In the genomic region with DNA sequence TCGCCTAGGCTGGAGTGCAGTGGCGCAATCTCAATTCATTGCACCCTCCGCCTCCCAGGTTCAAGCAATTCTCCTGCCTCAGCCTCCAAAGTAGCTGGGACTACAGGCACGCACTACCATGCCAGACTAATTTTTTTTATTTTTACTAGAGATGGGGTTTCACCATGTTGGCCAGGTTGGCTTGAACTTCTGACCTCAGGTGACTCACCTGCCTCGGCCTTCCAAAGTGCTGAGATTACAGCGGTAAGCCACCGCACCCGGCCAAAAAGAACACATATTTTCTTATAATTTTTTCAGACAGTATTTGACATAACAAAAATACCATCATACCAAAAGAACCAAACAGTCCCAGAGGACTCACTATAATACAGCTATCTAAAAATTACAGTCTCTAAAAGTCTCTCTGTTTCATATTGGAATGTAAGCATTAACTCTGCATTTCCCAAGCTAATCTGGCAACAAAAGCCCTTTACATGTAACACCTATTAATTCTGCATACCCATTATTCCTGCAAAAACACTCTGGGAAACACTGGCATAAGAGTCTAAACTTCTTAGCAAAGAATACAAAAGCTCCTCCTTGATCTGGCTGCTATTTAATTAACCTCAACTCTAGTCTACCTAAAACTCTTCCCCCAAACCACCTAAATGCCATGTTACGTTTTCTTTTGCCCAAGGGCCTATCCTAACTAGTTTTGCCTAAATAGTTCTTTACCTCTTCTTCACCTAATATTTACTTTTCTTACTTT, we compare ENCODE assay signal across 20 cellular contexts. TPM values are rescaled to one million over a fixed set of nuclear protein-coding genes. Genes with fewer than 3 reads are reported as not detected.
DNase-seq lines count a peak whose midpoint lies in the region; ATAC-seq, FAIRE-seq and TF ChIP-seq lines count a peak whose summit lies in the region.
"Had no signal": no experiment of that assay in that cellular context is flagged by ENCODE, and none has a peak within 500 bp of the region (broad histone marks: within the 10 kb centered on the region; RNA-seq: fewer than 3 reads in every experiment).

No MANE protein-coding gene starts in this region.

- H3K36me3 ChIP-seq in HEK293 (ENCODE audit: control insufficient read depth in 2 of 2, insufficient read depth in 1 of 2, low read length in 2 of 2) (peaks cover 81 to 88% of the 10 kb centered on the region in 2 experiments), A673 (ENCODE audit: insufficient read depth, low read length, poor library complexity, severe bottlenecking) (peaks cover 79% of the 10 kb centered on the region)

- DNase-seq in A549 (ENCODE audit: low read depth in 1 of 2, low spot score in 1 of 2) (no peak), islet precursor cell (peak; percentile 54), A673 (ENCODE audit: low spot score) (no peak), ecto neural progenitor cell (ENCODE audit: low spot score) (no peak), SIG-M5 treated with dmso at 0.1 percent for 504 hours (lab: John Stamatoyannopoulos, UW; ENCODE audit: unreplicated experiment) (no peak), KG1 (lab: John Stamatoyannopoulos, UW) (no peak)
- no peak for DNase-seq in activated T-helper 1 cell treated with anti-CD3 and anti-CD28 coated beads, Interleukin-12 subunit alpha, Interleukin-12 subunit beta, Interleukin-2, Interleukin-4 antibody, amounts not matched to agents 30 ng/mL and 10 ng/mL and 1 ng/mL, durations not matched to agents 14 hours and 24 hours and 36 hours (ENCODE audit: low spot score)
- DNase-seq: activated CD4-positive, alpha-beta T cell treated with anti-CD3 and anti-CD28 coated beads, Interleukin-2, amount 50 U/mL, for 48 hours; activated naive CD8-positive, alpha-beta T cell treated with anti-CD3 and anti-CD28 coated beads, Interleukin-2, amount 10 ng/mL, durations not matched to agents 7 days and 5 days; COR-L47; heart left ventricle; immature natural killer cell; KBM-7; naive thymus-derived CD4-positive, alpha-beta T cell; NCI-H1105; NCI-H2107; stimulated activated CD4-positive, alpha-beta T cell treated with anti-CD3 and anti-CD28 coated beads, Interleukin-4, amount 100 ng/mL, for 1 hour had no signal

- peak overlapping the region; percentile 15 for H3K27ac Mint-ChIP-seq in activated T-helper 1 cell treated with anti-CD3 and anti-CD28 coated beads, Interleukin-12 subunit alpha, Interleukin-12 subunit beta, Interleukin-2, Interleukin-4 antibody, amounts not matched to agents 30 ng/mL and 10 ng/mL and 1 ng/mL, durations not matched to agents 14 hours and 24 hours and 36 hours
- H3K27ac Mint-ChIP-seq: activated naive CD8-positive, alpha-beta T cell treated with anti-CD3 and anti-CD28 coated beads, Interleukin-2, amount 10 ng/mL, durations not matched to agents 7 days and 5 days had no signal

- H3K4me3 ChIP-seq in A549 (no peak overlapping the region), HEK293 (ENCODE audit: low read depth, low read length) (no peak overlapping the region), A673 (ENCODE audit: low read depth, low read length, poor library complexity, severe bottlenecking) (no peak overlapping the region)
- H3K4me3 ChIP-seq: heart left ventricle, lung had no signal

- H3K9me3 ChIP-seq in A549 = no peaks in the 10 kb centered on the region
- H3K9me3 ChIP-seq in HEK293 (ENCODE audit: control insufficient read depth, insufficient read depth, low read depth, low read length) = no peaks in the 10 kb centered on the region
- no peaks in the 10 kb centered on the region for H3K9me3 ChIP-seq in A673 (ENCODE audit: low read depth, low read length, poor library complexity, severe bottlenecking)
- H3K9me3 ChIP-seq: heart left ventricle had no signal

- no peaks in the 10 kb centered on the region for H3K27me3 ChIP-seq in A673 (replicated peaks; ENCODE audit: insufficient read depth, low read depth, low read length, poor library complexity)
- H3K27me3 ChIP-seq: heart left ventricle had no signal

- CTCF ChIA-PET in A549 (lab: Yijun Ruan, JAX) = interaction anchor here (1.3 kb wide), 1 partner anchor 10 kb away, joined by 3 read pairs; no protein-coding TSS in a partner anchor
- CTCF ChIA-PET in HEK293 (lab: Yijun Ruan, JAX) = interaction anchor here (0.7 kb wide), 1 partner anchor 43 kb away, joined by 3 read pairs; no protein-coding TSS in a partner anchor
- CTCF ChIA-PET in A673 (lab: Charles Lee) = no interaction called here

- no peaks in the 10 kb centered on the region for H3K27me3 Mint-ChIP-seq in activated T-helper 1 cell treated with anti-CD3 and anti-CD28 coated beads, Interleukin-12 subunit alpha, Interleukin-12 subunit beta, Interleukin-2, Interleukin-4 antibody, amounts not matched to agents 30 ng/mL and 10 ng/mL and 1 ng/mL, durations not matched to agents 14 hours and 24 hours and 36 hours (ENCODE audit: insufficient read depth)
- H3K27me3 Mint-ChIP-seq: activated naive CD8-positive, alpha-beta T cell treated with anti-CD3 and anti-CD28 coated beads, Interleukin-2, amount 10 ng/mL, durations not matched to agents 7 days and 5 days; naive thymus-derived CD4-positive, alpha-beta T cell had no signal

- WGBS in A549 (ENCODE audit: missing lambda C conversion rate) = 82% methylated on average over 9 of the region's 9 CpGs

- no peak for TF ChIP-seq RAD21 in A549 (conservative IDR thresholded peaks at IDR 0.05 in 1 of 2, IDR thresholded peaks at IDR 0.05 in 1 of 2)

- H3K4me1 ChIP-seq in A549 (peaks cover 28% of the 10 kb centered on the region; the same call in 2 of the 3 replicates), HEK293 (ENCODE audit: control insufficient read depth, insufficient read depth, low read length) (peaks cover 6% of the 10 kb centered on the region), A673 (ENCODE audit: insufficient read depth, low read length, poor library complexity, severe bottlenecking) (no peaks in the 10 kb centered on the region)

- H3K4me1 Mint-ChIP-seq in activated T-helper 1 cell treated with anti-CD3 and anti-CD28 coated beads, Interleukin-12 subunit alpha, Interleukin-12 subunit beta, Interleukin-2, Interleukin-4 antibody, amounts not matched to agents 30 ng/mL and 10 ng/mL and 1 ng/mL, durations not matched to agents 14 hours and 24 hours and 36 hours (ENCODE audit: low read depth) = peaks cover 27% of the 10 kb centered on the region

- POLR2A ChIA-PET in A549 (lab: Yijun Ruan, JAX) (no interaction called here), HEK293 (lab: Yijun Ruan, JAX) (interaction anchor here (0.7 to 1.3 kb wide), 2 partner anchors 225 to 284 kb away, joined by 3 read pairs; a partner anchor contains a TSS), A673 (lab: Charles Lee; ENCODE audit: low non-redundant PET) (no interaction called here)

- peaks cover 47% of the 10 kb centered on the region for H3K36me3 Mint-ChIP-seq in activated T-helper 1 cell treated with anti-CD3 and anti-CD28 coated beads, Interleukin-12 subunit alpha, Interleukin-12 subunit beta, Interleukin-2, Interleukin-4 antibody, amounts not matched to agents 30 ng/mL and 10 ng/mL and 1 ng/mL, durations not matched to agents 14 hours and 24 hours and 36 hours (ENCODE audit: low read depth)

- H3K4me3 Mint-ChIP-seq in activated T-helper 1 cell treated with anti-CD3 and anti-CD28 coated beads, Interleukin-12 subunit alpha, Interleukin-12 subunit beta, Interleukin-2, Interleukin-4 antibody, amounts not matched to agents 30 ng/mL and 10 ng/mL and 1 ng/mL, durations not matched to agents 14 hours and 24 hours and 36 hours = no peak overlapping the region
- H3K4me3 Mint-ChIP-seq: activated naive CD8-positive, alpha-beta T cell treated with anti-CD3 and anti-CD28 coated beads, Interleukin-2, amount 10 ng/mL, durations not matched to agents 7 days and 5 days; immature natural killer cell; naive thymus-derived CD4-positive, alpha-beta T cell had no signal

- no peak for TF ChIP-seq POLR2A in A549 (IDR thresholded peaks at IDR 0.05; ENCODE audit: low read length)

- peak overlapping the region; percentile 5; the same call in 1 of the 3 replicates for H3K4me2 ChIP-seq in A549

- intact Hi-C loops in activated T-helper 1 cell treated with anti-CD3 and anti-CD28 coated beads, Interleukin-12 subunit alpha, Interleukin-12 subunit beta, Interleukin-2, Interleukin-4 antibody, amounts not matched to agents 30 ng/mL and 10 ng/mL and 1 ng/mL, durations not matched to agents 14 hours and 24 hours and 36 hours (cut with micrococcal nuclease) = loop anchor here (2.0 kb wide), 1 partner anchor 17 kb away; no protein-coding TSS in a partner anchor
- intact Hi-C loops in A673 (cut with micrococcal nuclease; ENCODE audit: unreplicated experiment) = no loop called here

- ATAC-seq in A549 = no peak
- ATAC-seq: heart left ventricle; naive thymus-derived CD4-positive, alpha-beta T cell had no signal

- H3K27ac ChIP-seq in A549 (no peak overlapping the region), HEK293 (ENCODE audit: extremely low read depth, low read depth, low read length) (no peak overlapping the region), A673 (ENCODE audit: low read depth, low read length, poor library complexity, severe bottlenecking) (no peak overlapping the region)
- H3K27ac ChIP-seq: heart left ventricle had no signal

- no peak for FAIRE-seq in A549 (lab: Jason Lieb, UNC)
- FAIRE-seq: RCC 7860 had no signal

- TF ChIP-seq CTCF in A549 (IDR thresholded peaks at IDR 0.05) (no peak), HEK293 (tag by site-specific recombination; IDR thresholded peaks at IDR 0.05) (no peak), A673 (conservative IDR thresholded peaks at IDR 0.05; ENCODE audit: low read depth, low read length) (no peak)

- TF ChIP-seq EP300 in A549 (IDR thresholded peaks at IDR 0.05) = no peak

- no peaks in the 10 kb centered on the region for H3K9me3 Mint-ChIP-seq in activated T-helper 1 cell treated with anti-CD3 and anti-CD28 coated beads, Interleukin-12 subunit alpha, Interleukin-12 subunit beta, Interleukin-2, Interleukin-4 antibody, amounts not matched to agents 30 ng/mL and 10 ng/mL and 1 ng/mL, durations not matched to agents 14 hours and 24 hours and 36 hours
- H3K9me3 Mint-ChIP-seq: activated naive CD8-positive, alpha-beta T cell treated with anti-CD3 and anti-CD28 coated beads, Interleukin-2, amount 10 ng/mL, durations not matched to agents 7 days and 5 days; immature natural killer cell; naive thymus-derived CD4-positive, alpha-beta T cell had no signal

- BruUV-seq in A673 (replicated peaks; lab: Mats Ljungman, UMichigan) = no TSS peak

RNA-seq across cellular contexts. Expression of a gene that starts 26.9 kb away (rescaled TPM):
- polyA plus RNA-seq in A549 (2011; rRNA removed) (38.4 and 55.4 TPM in 2 replicates), A549 (2017; fragmentation: RNase III; extraction: RNeasy Plus Mini Kit Qiagen cat#74134 plus additional on column Dnase treatment) (44.3 to 45.9 TPM (median 45.2 TPM) in 3 replicates)
- polyA plus RNA-seq in A549 (2012; cell fraction: cytosol; rRNA removed) = 16.9 and 17.1 TPM in 2 replicates
- polyA plus RNA-seq in A549 (2012; cell fraction: nucleus; rRNA removed) = 10.6 and 14.0 TPM in 2 replicates
- polyA minus RNA-seq in A549 (2011; rRNA and poly(A)+ RNA removed) = 51.8 and 53.8 TPM in 2 replicates
- total RNA-seq in activated T-helper 1 cell treated with anti-CD3 and anti-CD28 coated beads, Interleukin-12 subunit alpha, Interleukin-12 subunit beta, Interleukin-2, Interleukin-4 antibody, amounts not matched to agents 30 ng/mL and 10 ng/mL and 1 ng/mL, durations not matched to agents 14 hours and 24 hours and 36 hours = 91.6 and 95.8 TPM in 2 replicates
- total RNA-seq in A673 (2021) = 73.5 TPM in 2 replicates

RNA-seq across cellular contexts. Expression of a gene that starts 51.0 kb away (rescaled TPM):
- polyA plus RNA-seq in A549 (2011; rRNA removed) = 102 and 124 TPM in 2 replicates
- 46.4 and 58.0 TPM in 2 replicates for polyA plus RNA-seq in A549 (2012; cell fraction: cytosol; rRNA removed)
- polyA plus RNA-seq in A549 (2012; cell fraction: nucleus; rRNA removed) = 25.9 and 33.0 TPM in 2 replicates
- polyA plus RNA-seq in A549 (2017; fragmentation: RNase III; extraction: RNeasy Plus Mini Kit Qiagen cat#74134 plus additional on column Dnase treatment) = 98.6 to 104 TPM (median 104 TPM) in 3 replicates
- 42.3 and 43.4 TPM in 2 replicates for polyA minus RNA-seq in A549 (2011; rRNA and poly(A)+ RNA removed)
- 80.7 and 82.3 TPM in 2 replicates for total RNA-seq in activated T-helper 1 cell treated with anti-CD3 and anti-CD28 coated beads, Interleukin-12 subunit alpha, Interleukin-12 subunit beta, Interleukin-2, Interleukin-4 antibody, amounts not matched to agents 30 ng/mL and 10 ng/mL and 1 ng/mL, durations not matched to agents 14 hours and 24 hours and 36 hours
- total RNA-seq in A673 (2021) = 76.7 and 79.9 TPM in 2 replicates
